ENCODE assay signal across 17 cellular contexts in genomic region chr17:4591529-4591928, GRCh38. TPM values are rescaled to one million over a fixed set of nuclear protein-coding genes. Genes with fewer than 3 reads are reported as not detected.
DNase-seq lines count a peak whose midpoint lies in the region; ATAC-seq and TF ChIP-seq lines count a peak whose summit lies in the region.
"Had no signal": no experiment of that assay in that cellular context is flagged by ENCODE, and none has a peak within 500 bp of the region (broad histone marks: within the 10 kb centered on the region; RNA-seq: fewer than 3 reads in every experiment).

No MANE protein-coding gene starts in this region.

- POLR2A ChIA-PET in HCT116 (lab: Charles Lee), result no interaction called here

- DNase-seq in A172 (ENCODE audit: low spot score), result peak; percentile 67
- DNase-seq in HCT116 (ENCODE audit: low read depth, low spot score), result no peak
- peak; percentile 35 for DNase-seq in amniotic epithelial cell (ENCODE audit: low read depth)
- DNase-seq in iris pigment epithelial cell (ENCODE audit: low read depth), result peak; percentile 48
- no peak for DNase-seq in cerebellum (ENCODE audit: low spot score)
- DNase-seq in body of pancreas, result no peak
- DNase-seq in NCI-H1092 (lab: John Stamatoyannopoulos, UW), result no peak
- DNase-seq: activated naive CD4-positive, alpha-beta T cell; midbrain; NCI-H526; pancreas; SHP77 had no signal

- ATAC-seq in HCT116 (peak; percentile 71), body of pancreas (no peak)
- ATAC-seq in stimulated activated memory B cell treated with anti-CD40 and anti-IgM and Interleukin-4, amounts not matched to agents 10 μg/mL and 1 μg/mL and 100 μg/mL, for 72 hours, result no peak
- ATAC-seq: K562, pancreas had no signal

- 50 to 56% methylated on average over 3 to 12 of the region's 12 CpGs for whole genome bisulfite sequencing in body of pancreas, 2 donors

- H3K9ac ChIP-seq in HCT116 (ENCODE audit: low read length), result no peak overlapping the region

- no peaks in the 10 kb centered on the region for H3K79me2 ChIP-seq in HCT116 (ENCODE audit: insufficient read depth, low read length)

- no peak overlapping the region for H2AFZ ChIP-seq in HCT116 (ENCODE audit: low read depth, low read length, poor library complexity, severe bottlenecking)

- TF ChIP-seq CTCF in HCT116 (IDR thresholded peaks at IDR 0.05 in 2 of 3, conservative IDR thresholded peaks at IDR 0.05 in 1 of 3; ENCODE audit: borderline replicate concordance in 1 of 3, insufficient read depth in 1 of 3, low read depth in 2 of 3, low read length in 2 of 3), result no peak
- TF ChIP-seq CTCF in body of pancreas (IDR thresholded peaks at IDR 0.05), result no peak

- H3K9me2 ChIP-seq in HCT116 (ENCODE audit: insufficient read depth), result no peaks in the 10 kb centered on the region

- TF ChIP-seq POLR2A in HCT116 (IDR thresholded peaks at IDR 0.05; ENCODE audit: borderline replicate concordance, extremely low read depth, insufficient read depth, insufficient read length), result no peak
- TF ChIP-seq POLR2A in body of pancreas (IDR thresholded peaks at IDR 0.05), result no peak

- H3K9me3 ChIP-seq in HCT116 (ENCODE audit: control insufficient read depth in 1 of 2, insufficient read depth in 1 of 2, low read depth in 1 of 2, low read length in 2 of 2), result no peaks in the 10 kb centered on the region
- H3K9me3 ChIP-seq in body of pancreas, result no peaks in the 10 kb centered on the region
- H3K9me3 ChIP-seq: pancreas, thoracic aorta had no signal

- H3K27ac Mint-ChIP-seq in stimulated activated memory B cell treated with anti-CD40 and anti-IgM and Interleukin-4, amounts not matched to agents 10 μg/mL and 1 μg/mL and 100 μg/mL, for 72 hours, result no peak overlapping the region

- H3K27me3 Mint-ChIP-seq in stimulated activated memory B cell treated with anti-CD40 and anti-IgM and Interleukin-4, amounts not matched to agents 10 μg/mL and 1 μg/mL and 100 μg/mL, for 72 hours, result peaks cover 76% of the 10 kb centered on the region

- no peaks in the 10 kb centered on the region for H3K36me3 ChIP-seq in HCT116 (ENCODE audit: control insufficient read depth in 1 of 2, insufficient read depth in 2 of 2, low read length in 2 of 2)
- no peaks in the 10 kb centered on the region for H3K36me3 ChIP-seq in body of pancreas (replicated peaks in 1 of 2; ENCODE audit: insufficient read depth in 1 of 2, low read depth in 2 of 2)
- H3K36me3 ChIP-seq: pancreas, thoracic aorta had no signal

- peaks cover 3% of the 10 kb centered on the region; the same call in 1 of the 2 replicates for H3K27me3 ChIP-seq in HCT116 (ENCODE audit: insufficient read depth, low read length)
- no peaks in the 10 kb centered on the region for H3K27me3 ChIP-seq in body of pancreas
- H3K27me3 ChIP-seq: pancreas had no signal

- CTCF ChIA-PET in HCT116 (lab: Charles Lee), result interaction anchor here (0.7 kb wide), 2 partner anchors 19 to 25 kb away, joined by 4 read pairs; no protein-coding TSS in a partner anchor

- no peak overlapping the region for H3K4me3 ChIP-seq in HCT116 (replicated peaks in 1 of 2; ENCODE audit: low read depth in 1 of 2, low read length in 2 of 2)
- H3K4me3 ChIP-seq in body of pancreas, result no peak overlapping the region
- H3K4me3 ChIP-seq: K562, pancreas, thoracic aorta had no signal

- H4K20me1 ChIP-seq in HCT116 (ENCODE audit: insufficient read depth), result no peaks in the 10 kb centered on the region

- peaks cover 7% of the 10 kb centered on the region for H3K4me1 Mint-ChIP-seq in stimulated activated memory B cell treated with anti-CD40 and anti-IgM and Interleukin-4, amounts not matched to agents 10 μg/mL and 1 μg/mL and 100 μg/mL, for 72 hours

- no TSS peak for BruUV-seq in HCT116 (replicated peaks; lab: Mats Ljungman, UMichigan)

- H3K4me3 Mint-ChIP-seq in stimulated activated memory B cell treated with anti-CD40 and anti-IgM and Interleukin-4, amounts not matched to agents 10 μg/mL and 1 μg/mL and 100 μg/mL, for 72 hours, result no peak overlapping the region

- no peaks in the 10 kb centered on the region for H3K9me3 Mint-ChIP-seq in stimulated activated memory B cell treated with anti-CD40 and anti-IgM and Interleukin-4, amounts not matched to agents 10 μg/mL and 1 μg/mL and 100 μg/mL, for 72 hours

- peak overlapping the region; percentile 17; the same call in 1 of the 2 replicates for H3K4me2 ChIP-seq in HCT116 (ENCODE audit: low read length)

- H3K27ac ChIP-seq in HCT116 (ENCODE audit: low read depth, low read length) (no peak overlapping the region), body of pancreas (no peak overlapping the region)
- H3K27ac ChIP-seq: pancreas, thoracic aorta had no signal

- no peaks in the 10 kb centered on the region for H3K36me3 Mint-ChIP-seq in stimulated activated memory B cell treated with anti-CD40 and anti-IgM and Interleukin-4, amounts not matched to agents 10 μg/mL and 1 μg/mL and 100 μg/mL, for 72 hours

- RAD21 ChIA-PET in HCT116 (lab: Charles Lee; ENCODE audit: low non-redundant PET in 1 of 2, low total read pairs in 2 of 2, uncharacterized antibody in 2 of 2, unreplicated experiment in 2 of 2), result no interaction called here

- no peak for TF ChIP-seq RAD21 in HCT116 (IDR thresholded peaks at IDR 0.05; ENCODE audit: low read depth)

- H3K4me1 ChIP-seq in HCT116 (ENCODE audit: control insufficient read depth in 1 of 2, insufficient read depth in 2 of 2, low read length in 2 of 2) (peaks cover 3 to 9% of the 10 kb centered on the region in 2 experiments), body of pancreas (no peaks in the 10 kb centered on the region)
- H3K4me1 ChIP-seq: pancreas had no signal

- intact Hi-C loops in HCT116 (cut with micrococcal nuclease) (no loop called here), body of pancreas (cut with DNase I) (no loop called here)

TF ChIP-seq in HCT116, 20 proteins besides CTCF, POLR2A, EP300 and RAD21 (continues in another document):
- no peak for TF ChIP-seq FOSL1 (IDR thresholded peaks at IDR 0.05; ENCODE audit: low read depth)
- no peak for TF ChIP-seq POLR2AphosphoS5 (IDR thresholded peaks at IDR 0.05; ENCODE audit: low read depth, low read length)
- no peak for TF ChIP-seq JUND (IDR thresholded peaks at IDR 0.05)
- TF ChIP-seq EZH2phosphoT487 (IDR thresholded peaks at IDR 0.05; ENCODE audit: borderline replicate concordance), result no peak
- no peak for TF ChIP-seq ZNF274 (IDR thresholded peaks at IDR 0.05; ENCODE audit: low read depth, low read length)
- no peak for TF ChIP-seq YY1 (IDR thresholded peaks at IDR 0.05; ENCODE audit: extremely low read depth, insufficient replicate concordance, low read depth, low read length)
- no peak for TF ChIP-seq ELF1 (IDR thresholded peaks at IDR 0.05; ENCODE audit: borderline replicate concordance, low read depth)
- TF ChIP-seq ZFX (IDR thresholded peaks at IDR 0.05), result no peak
- no peak for TF ChIP-seq EZH2 (IDR thresholded peaks at IDR 0.05)
- TF ChIP-seq EGR1 (IDR thresholded peaks at IDR 0.05; ENCODE audit: low read depth), result no peak
- no peak for TF ChIP-seq CBX3 (IDR thresholded peaks at IDR 0.05; ENCODE audit: low read depth)
- TF ChIP-seq ZBTB33 (IDR thresholded peaks at IDR 0.05; ENCODE audit: extremely low read depth, insufficient replicate concordance, low read length), result no peak
- TF ChIP-seq SRF (IDR thresholded peaks at IDR 0.05; ENCODE audit: low read depth), result no peak
- TF ChIP-seq SIN3A (IDR thresholded peaks at IDR 0.05; ENCODE audit: low read depth), result no peak
- no peak for TF ChIP-seq CEBPB (IDR thresholded peaks at IDR 0.05; ENCODE audit: low read depth)

RNA-seq across cellular contexts. Expression of gene SMTNL2, which starts 7.2 kb away (rescaled TPM):
- total RNA-seq in A172 (2014; rRNA removed; shearing (Covaris generic)), result 0.34 and 1.8 TPM in 2 replicates
- 2.3 TPM for total RNA-seq in HCT116 (2021; ENCODE audit: unreplicated experiment)
- polyA plus RNA-seq in HCT116 (2012), result 1.2 and 1.7 TPM in 2 replicates
- 5.6 TPM for total RNA-seq in cerebellum
- under 1 TPM; 0.33 to 0.78 TPM for total RNA-seq in body of pancreas
- total RNA-seq: endothelial cell of umbilical vein, K562 had no signal
- polyA plus RNA-seq: endothelial cell of umbilical vein, K562 had no signal

RNA-seq across cellular contexts. Expression of gene GGT6, which starts 31.2 kb away (rescaled TPM):
- not detected in 2 replicates for total RNA-seq in A172 (2014; rRNA removed; shearing (Covaris generic))
- total RNA-seq in HCT116 (2021; ENCODE audit: unreplicated experiment) (0.10 TPM), cerebellum (not detected), body of pancreas (10 to 100 TPM; 29.3 to 85.7 TPM)
- 0.03 TPM in 1 of 2 replicates, not detected in the other for polyA plus RNA-seq in HCT116 (2012)
- total RNA-seq: endothelial cell of umbilical vein, thoracic aorta had no signal
- polyA plus RNA-seq: AG04450, endothelial cell of umbilical vein, K562 had no signal

RNA-seq across cellular contexts. Expression of gene MYBBP1A, which starts 36.3 kb away (rescaled TPM):
- 59.0 and 63.5 TPM in 2 replicates for total RNA-seq in A172 (2014; rRNA removed; shearing (Covaris generic))
- total RNA-seq in HCT116 (2021; ENCODE audit: unreplicated experiment) (130 TPM), cerebellum (26.0 TPM), body of pancreas (100 to 1,000 TPM in 1 of 2 donors, 10 to 100 TPM in 1; 37.9 to 105 TPM)
- 64.6 and 68.0 TPM in 2 replicates for polyA plus RNA-seq in HCT116 (2012)

RNA-seq across cellular contexts. Expression of gene ALOX15, which starts 49.9 kb away (rescaled TPM):
- not detected in 2 replicates for total RNA-seq in A172 (2014; rRNA removed; shearing (Covaris generic))
- total RNA-seq in HCT116 (2021; ENCODE audit: unreplicated experiment), result 0.57 TPM
- 0.06 and 0.21 TPM in 2 replicates for polyA plus RNA-seq in HCT116 (2012)
- 0.27 TPM for total RNA-seq in cerebellum
- not detected for total RNA-seq in body of pancreas
- total RNA-seq: endothelial cell of umbilical vein, K562, pancreas, thoracic aorta had no signal
- polyA plus RNA-seq: AG04450, endothelial cell of umbilical vein, K562 had no signal

Comparison
In these comparisons a context has a peak if more than half of its experiments do, and no peak if none do; other contexts are left out.
1. DNase-seq: peak in A172 (single experiment), amniotic epithelial cell (single experiment) and iris pigment epithelial cell (single experiment); none in HCT116 (single experiment), cerebellum (single experiment), body of pancreas (0 of 4) and NCI-H1092 (single experiment).
2. RNA of gene GGT6, which starts 31.2 kb away (total RNA-seq): 29.3 to 85.7 TPM in body of pancreas; 0.10 TPM in HCT116 (single experiment), not detected in cerebellum (single experiment) and not detected in A172; every median in the first group is over 10 times any median in the second.